Comparison of ENCODE assay signal across 1 cellular context in the genomic region with DNA sequence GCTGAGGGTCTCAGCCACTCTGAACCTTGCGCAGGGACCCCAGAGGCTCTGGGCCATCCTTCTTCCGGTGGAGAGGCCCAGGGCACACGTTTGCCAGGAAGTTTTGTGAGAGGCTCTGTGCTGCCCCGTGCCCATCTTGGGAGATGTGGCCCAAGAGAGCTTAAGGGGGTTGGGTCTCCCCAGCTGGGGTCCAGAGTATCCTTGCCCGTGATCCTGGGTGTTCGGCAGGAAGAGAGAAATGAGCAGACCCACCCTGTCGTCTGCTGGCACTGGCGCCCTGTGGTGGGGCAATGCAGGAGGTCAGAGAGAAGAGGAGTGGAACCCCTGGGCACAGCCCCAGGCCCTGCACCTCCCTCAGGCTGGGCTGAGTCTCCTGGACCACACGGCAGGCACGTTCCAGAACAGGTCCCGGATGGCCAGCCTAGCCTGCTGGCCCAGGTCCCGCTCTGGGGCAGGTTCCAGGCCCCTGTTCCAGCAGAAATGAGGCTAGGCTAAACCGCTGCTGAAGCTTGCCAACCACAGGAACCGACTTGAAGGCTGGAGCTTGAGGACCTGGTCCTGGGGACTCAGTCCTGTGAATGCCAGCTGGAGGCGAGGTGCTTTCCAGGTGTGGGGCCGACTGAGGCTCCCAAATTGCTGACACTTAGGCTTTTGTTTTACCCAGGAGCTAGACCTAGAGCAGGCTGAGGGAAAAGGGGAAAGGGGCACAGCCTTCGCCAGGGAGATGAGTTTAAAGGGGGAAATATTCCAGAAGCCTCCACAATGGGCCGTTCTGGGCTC.
TF ChIP-seq lines count a peak whose summit lies in the region.

No MANE protein-coding gene starts in this region.

TF ChIP-seq in HepG2, 621 proteins besides CTCF, POLR2A, EP300 and RAD21:
- TF ChIP-seq HNRNPL (IDR thresholded peaks at IDR 0.05; ENCODE audit: low read depth, low read length) = 0 out of 2 replicates have a peak, but pooled peaks have one; percentile 52
- TF ChIP-seq, protein P1, sequence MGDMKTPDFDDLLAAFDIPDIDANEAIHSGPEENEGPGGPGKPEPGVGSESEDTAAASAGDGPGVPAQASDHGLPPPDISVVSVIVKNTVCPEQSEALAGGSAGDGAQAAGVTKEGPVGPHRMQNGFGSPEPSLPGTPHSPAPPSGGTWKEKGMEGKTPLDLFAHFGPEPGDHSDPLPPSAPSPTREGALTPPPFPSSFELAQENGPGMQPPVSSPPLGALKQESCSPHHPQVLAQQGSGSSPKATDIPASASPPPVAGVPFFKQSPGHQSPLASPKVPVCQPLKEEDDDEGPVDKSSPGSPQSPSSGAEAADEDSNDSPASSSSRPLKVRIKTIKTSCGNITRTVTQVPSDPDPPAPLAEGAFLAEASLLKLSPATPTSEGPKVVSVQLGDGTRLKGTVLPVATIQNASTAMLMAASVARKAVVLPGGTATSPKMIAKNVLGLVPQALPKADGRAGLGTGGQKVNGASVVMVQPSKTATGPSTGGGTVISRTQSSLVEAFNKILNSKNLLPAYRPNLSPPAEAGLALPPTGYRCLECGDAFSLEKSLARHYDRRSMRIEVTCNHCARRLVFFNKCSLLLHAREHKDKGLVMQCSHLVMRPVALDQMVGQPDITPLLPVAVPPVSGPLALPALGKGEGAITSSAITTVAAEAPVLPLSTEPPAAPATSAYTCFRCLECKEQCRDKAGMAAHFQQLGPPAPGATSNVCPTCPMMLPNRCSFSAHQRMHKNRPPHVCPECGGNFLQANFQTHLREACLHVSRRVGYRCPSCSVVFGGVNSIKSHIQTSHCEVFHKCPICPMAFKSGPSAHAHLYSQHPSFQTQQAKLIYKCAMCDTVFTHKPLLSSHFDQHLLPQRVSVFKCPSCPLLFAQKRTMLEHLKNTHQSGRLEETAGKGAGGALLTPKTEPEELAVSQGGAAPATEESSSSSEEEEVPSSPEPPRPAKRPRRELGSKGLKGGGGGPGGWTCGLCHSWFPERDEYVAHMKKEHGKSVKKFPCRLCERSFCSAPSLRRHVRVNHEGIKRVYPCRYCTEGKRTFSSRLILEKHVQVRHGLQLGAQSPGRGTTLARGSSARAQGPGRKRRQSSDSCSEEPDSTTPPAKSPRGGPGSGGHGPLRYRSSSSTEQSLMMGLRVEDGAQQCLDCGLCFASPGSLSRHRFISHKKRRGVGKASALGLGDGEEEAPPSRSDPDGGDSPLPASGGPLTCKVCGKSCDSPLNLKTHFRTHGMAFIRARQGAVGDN (CRISPR knock-in tag; IDR thresholded peaks at IDR 0.05) = peak; percentile 36
- TF ChIP-seq ZNF589 (CRISPR knock-in tag; conservative IDR thresholded peaks at IDR 0.05) = no peak
- no peak for TF ChIP-seq ZZZ3 (CRISPR knock-in tag; IDR thresholded peaks at IDR 0.05; ENCODE audit: borderline replicate concordance)
- TF ChIP-seq, protein P2, sequence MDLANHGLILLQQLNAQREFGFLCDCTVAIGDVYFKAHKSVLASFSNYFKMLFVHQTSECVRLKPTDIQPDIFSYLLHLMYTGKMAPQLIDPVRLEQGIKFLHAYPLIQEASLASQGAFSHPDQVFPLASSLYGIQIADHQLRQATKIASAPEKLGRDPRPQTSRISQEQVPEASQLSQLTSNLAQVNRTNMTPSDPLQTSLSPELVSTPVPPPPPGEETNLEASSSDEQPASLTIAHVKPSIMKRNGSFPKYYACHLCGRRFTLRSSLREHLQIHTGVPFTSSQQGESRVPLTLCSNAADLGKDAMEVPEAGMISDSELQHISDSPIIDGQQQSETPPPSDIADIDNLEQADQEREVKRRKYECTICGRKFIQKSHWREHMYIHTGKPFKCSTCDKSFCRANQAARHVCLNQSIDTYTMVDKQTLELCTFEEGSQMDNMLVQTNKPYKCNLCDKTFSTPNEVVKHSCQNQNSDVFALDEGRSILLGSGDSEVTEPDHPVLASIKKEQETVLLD (CRISPR knock-in tag; IDR thresholded peaks at IDR 0.05; ENCODE audit: low read depth) = no peak
- no peak for TF ChIP-seq ZSCAN21 (CRISPR knock-in tag; IDR thresholded peaks at IDR 0.05; ENCODE audit: borderline replicate concordance)
TF ChIP-seq in HepG2: peak in this region for 2.
